ENCODE assay signal across 15 cellular contexts in genomic region chr12:104372721-104373335, GRCh38.
DNase-seq lines count a peak whose midpoint lies in the region; ATAC-seq and TF ChIP-seq lines count a peak whose summit lies in the region.
"Had no signal": no experiment of that assay in that cellular context is flagged by ENCODE, and none has a peak within 500 bp of the region (broad histone marks: within the 10 kb centered on the region; RNA-seq: fewer than 3 reads in every experiment).

No MANE protein-coding gene starts in this region.

- H3K4me1 ChIP-seq in PC-3 (ENCODE audit: insufficient read depth, low read length) = peaks cover 71% of the 10 kb centered on the region
- H3K4me1 ChIP-seq: Caco-2 had no signal

- no peak for ATAC-seq in PC-3
- no peak for ATAC-seq in left lobe of liver

- peak overlapping the region; percentile 83 for H3K27ac ChIP-seq in PC-3 (ENCODE audit: low read length)
- no peak overlapping the region for H3K27ac ChIP-seq in WERI-Rb-1

- H3K4me3 ChIP-seq in PC-3 (ENCODE audit: low read length) = no peak overlapping the region
- no peak overlapping the region for H3K4me3 ChIP-seq in WERI-Rb-1 (ENCODE audit: low read depth, low read length)
- H3K4me3 ChIP-seq: HAP-1, PC-9 had no signal

- H3K9ac ChIP-seq in PC-3 (ENCODE audit: low read length) = no peak overlapping the region

- H2AFZ ChIP-seq in PC-3 (ENCODE audit: low read length) = no peak overlapping the region
- H2AFZ ChIP-seq: PC-9 had no signal

- no peaks in the 10 kb centered on the region for H4K20me1 ChIP-seq in PC-3 (ENCODE audit: low read length)

- H3K27me3 ChIP-seq in PC-3 (ENCODE audit: low read length) (no peaks in the 10 kb centered on the region), WERI-Rb-1 (ENCODE audit: insufficient read depth, low read depth, severe bottlenecking) (no peaks in the 10 kb centered on the region)

- no peak overlapping the region for H3K4me2 ChIP-seq in PC-3 (ENCODE audit: low read length)

- intact Hi-C loops in PC-3 (cut with micrococcal nuclease) (loop anchor here (5.0 to 10.0 kb wide), 3 partner anchors 171 to 732 kb away; partner anchors contain the start of gene WASHC4), posterior vena cava (cut with DNase I) (loop anchor here in 1 of 2 donors (10.0 kb wide), 1 partner anchor 682 kb away; no protein-coding TSS in a partner anchor)

- H3K9me2 ChIP-seq in PC-3 (replicated peaks; ENCODE audit: low read length) = no peaks in the 10 kb centered on the region

- peak; percentile 53 for DNase-seq in activated CD8-positive, alpha-beta memory T cell treated with anti-CD3 and anti-CD28 coated beads for 24 hours
- DNase-seq in activated CD8-positive, alpha-beta memory T cell treated with anti-CD3 and anti-CD28 coated beads, Interleukin-2, amount 50 U/mL, for 4 hours = no peak
- DNase-seq in PC-3 = no peak
- DNase-seq in left lobe of liver (ENCODE audit: low spot score) = peak; percentile 23
- no peak for DNase-seq in posterior vena cava (ENCODE audit: low spot score)
- DNase-seq in activated gamma-delta T cell treated with Interleukin-2 at 50 U/mL for 16 hours = no peak
- DNase-seq in WERI-Rb-1 = no peak
- DNase-seq in MV-4-11 (lab: John Stamatoyannopoulos, UW) = no peak
- DNase-seq: Caco-2, DMS153, NCI-H1417, NCI-H187 treated with DMSO at 0.1 percent for 48 hours, NCI-H446 treated with DMSO at 0.1 percent for 48 hours had no signal

- TF ChIP-seq CTCF in PC-3 (conservative IDR thresholded peaks at IDR 0.05; ENCODE audit: low read depth, low read length) (no peak), WERI-Rb-1 (IDR thresholded peaks at IDR 0.05; ENCODE audit: low read depth, low read length) (no peak)

- peaks cover 5% of the 10 kb centered on the region for H3F3A ChIP-seq in PC-3 (ENCODE audit: low read length, unreplicated experiment)

- H3K36me3 ChIP-seq in PC-3 (ENCODE audit: low read depth, low read length) (peaks cover 10% of the 10 kb centered on the region; the same call in 1 of the 2 replicates), WERI-Rb-1 (no peaks in the 10 kb centered on the region)
- H3K36me3 ChIP-seq: HAP-1 had no signal

- POLR2A ChIA-PET in PC-3 (lab: Charles Lee; ENCODE audit: unreplicated experiment) = no interaction called here

- no TSS peak for BruUV-seq in PC-3 (replicated peaks; lab: Mats Ljungman, UMichigan)

- H3K9me3 ChIP-seq in PC-3 (ENCODE audit: low read length) (no peaks in the 10 kb centered on the region), WERI-Rb-1 (ENCODE audit: severe bottlenecking) (no peaks in the 10 kb centered on the region)

- no peaks in the 10 kb centered on the region for H3K79me2 ChIP-seq in PC-3 (ENCODE audit: low read length)

- CTCF ChIA-PET in PC-3 (lab: Charles Lee) = no interaction called here

Comparison
In these comparisons a context has a peak if more than half of its experiments do, and no peak if none do; other contexts are left out.
1. DNase-seq: peak in activated CD8-positive, alpha-beta memory T cell treated with anti-CD3 and anti-CD28 coated beads for 24 hours (single experiment) and left lobe of liver (single experiment); none in activated CD8-positive, alpha-beta memory T cell treated with anti-CD3 and anti-CD28 coated beads, Interleukin-2, amount 50 U/mL, for 4 hours (single experiment), PC-3 (single experiment), posterior vena cava (single experiment), activated gamma-delta T cell treated with Interleukin-2 at 50 U/mL for 16 hours (single experiment), WERI-Rb-1 (single experiment) and MV-4-11 (single experiment).